In the genomic region with DNA sequence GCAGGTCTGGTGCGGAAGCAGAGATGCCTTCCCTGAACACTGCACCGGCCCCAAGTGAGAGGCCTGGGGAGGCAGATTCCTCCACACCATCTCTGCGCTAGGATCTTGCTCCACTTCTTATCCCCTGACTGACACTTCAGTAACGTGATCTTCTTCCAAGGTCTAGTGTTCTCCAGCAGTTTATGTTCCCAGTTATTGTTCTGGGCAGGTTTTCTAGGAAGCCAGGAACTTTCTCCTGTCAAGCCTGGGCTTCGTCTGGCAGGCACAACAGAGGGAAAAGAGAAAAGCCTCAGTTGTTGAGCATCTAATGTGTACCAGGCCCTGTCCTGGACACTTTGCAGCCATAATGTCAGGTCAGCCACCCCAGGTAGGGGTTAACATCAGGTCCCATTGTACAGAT, we compare ENCODE assay signal across 14 cellular contexts. TPM values are rescaled to one million over a fixed set of nuclear protein-coding genes. Genes with fewer than 3 reads are reported as not detected.
DNase-seq lines count a peak whose midpoint lies in the region; ATAC-seq, FAIRE-seq and TF ChIP-seq lines count a peak whose summit lies in the region.
"Had no signal": no experiment of that assay in that cellular context is flagged by ENCODE, and none has a peak within 500 bp of the region (broad histone marks: within the 10 kb centered on the region; RNA-seq: fewer than 3 reads in every experiment).

No MANE protein-coding gene starts in this region.

- H3K36me3 ChIP-seq in breast epithelium (no peaks in the 10 kb centered on the region), keratinocyte (ENCODE audit: control insufficient read depth in 2 of 2, extremely low read depth in 1 of 2, insufficient read depth in 2 of 2, low read length in 2 of 2) (peaks cover 3 to 4% of the 10 kb centered on the region in 2 experiments), BE2C (no peaks in the 10 kb centered on the region)
- H3K36me3 ChIP-seq: tibial artery had no signal

- ATAC-seq in GM21381 (IDR thresholded peaks at IDR 0.05; ENCODE audit: unreplicated experiment) (no peak), HG03457 (IDR thresholded peaks at IDR 0.05; ENCODE audit: unreplicated experiment) (no peak)
- ATAC-seq: GM23338, left colon had no signal

- DNase-seq in breast epithelium (ENCODE audit: low spot score in 2 of 2), result no peak
- no peak for DNase-seq in MCF 10A (ENCODE audit: unreplicated experiment)
- no peak for DNase-seq in activated T-helper 1 cell treated with anti-CD3 and anti-CD28 coated beads, Interleukin-12 subunit alpha, Interleukin-12 subunit beta, Interleukin-2, Interleukin-4 antibody, amounts not matched to agents 30 ng/mL and 10 ng/mL and 1 ng/mL, durations not matched to agents 14 hours and 24 hours and 36 hours (ENCODE audit: low spot score)
- no peak for DNase-seq in keratinocyte (ENCODE audit: low read depth, low spot score)
- DNase-seq in BE2C, result no peak
- no peak for DNase-seq in NCI-H1417 treated with DMSO at 0.1 percent for 48 hours (lab: John Stamatoyannopoulos, UW)
- DNase-seq: DMS153, hypothalamus, left colon, MV-4-11, tibial artery had no signal

- no peak overlapping the region for H3K27ac Mint-ChIP-seq in MCF 10A (ENCODE audit: low read depth, unreplicated experiment)
- H3K27ac Mint-ChIP-seq in activated T-helper 1 cell treated with anti-CD3 and anti-CD28 coated beads, Interleukin-12 subunit alpha, Interleukin-12 subunit beta, Interleukin-2, Interleukin-4 antibody, amounts not matched to agents 30 ng/mL and 10 ng/mL and 1 ng/mL, durations not matched to agents 14 hours and 24 hours and 36 hours, result peak overlapping the region; percentile 96
- H3K27ac Mint-ChIP-seq: GM23338 had no signal

- no peak for FAIRE-seq in keratinocyte (lab: Jason Lieb, UNC)

- H3K4me3 ChIP-seq in breast epithelium (no peak overlapping the region), keratinocyte (ENCODE audit: control insufficient read depth in 2 of 3, extremely low read depth in 1 of 3, insufficient read depth in 2 of 3, low read depth in 1 of 3, low read length in 3 of 3) (no peak overlapping the region), BE2C (ENCODE audit: low read depth, low read length) (no peak overlapping the region)
- H3K4me3 ChIP-seq: GM23338, tibial artery had no signal

- H3K79me2 ChIP-seq in keratinocyte (ENCODE audit: control insufficient read depth, insufficient read depth, low read length), result peaks cover 67% of the 10 kb centered on the region

- H3K27me3 ChIP-seq in breast epithelium, result no peaks in the 10 kb centered on the region
- H3K27me3 ChIP-seq in keratinocyte (ENCODE audit: control insufficient read depth, extremely low read depth, insufficient read depth, low read length), result no peaks in the 10 kb centered on the region
- no peaks in the 10 kb centered on the region for H3K27me3 ChIP-seq in BE2C
- H3K27me3 ChIP-seq: tibial artery had no signal

- no peak overlapping the region for H3K4me3 Mint-ChIP-seq in MCF 10A (ENCODE audit: unreplicated experiment)
- peak overlapping the region; percentile 31 for H3K4me3 Mint-ChIP-seq in activated T-helper 1 cell treated with anti-CD3 and anti-CD28 coated beads, Interleukin-12 subunit alpha, Interleukin-12 subunit beta, Interleukin-2, Interleukin-4 antibody, amounts not matched to agents 30 ng/mL and 10 ng/mL and 1 ng/mL, durations not matched to agents 14 hours and 24 hours and 36 hours
- H3K4me3 Mint-ChIP-seq: GM23338 had no signal

- no peak overlapping the region for H3K4me2 ChIP-seq in keratinocyte (ENCODE audit: control insufficient read depth, extremely low read depth, insufficient read depth, low read depth, low read length)
- H3K4me2 ChIP-seq: GM23338 had no signal

- H3K4me1 ChIP-seq in breast epithelium (peaks cover 12 to 36% of the 10 kb centered on the region in 2 donors), keratinocyte (ENCODE audit: control insufficient read depth, extremely low read depth, insufficient read depth, low read length) (peaks cover 78% of the 10 kb centered on the region), BE2C (no peaks in the 10 kb centered on the region)

- BruUV-seq in MCF 10A (replicated peaks; lab: Mats Ljungman, UMichigan), result no TSS peak

- POLR2A ChIA-PET in MCF 10A (lab: Yijun Ruan, JAX), result interaction anchor here (3.9 kb wide), 1 partner anchor 11 kb away, joined by 21 read pairs; a partner anchor contains a TSS

- H3K9ac ChIP-seq in keratinocyte (ENCODE audit: control insufficient read depth, extremely low read depth, insufficient read depth, low read length), result no peak overlapping the region

- H3K27me3 Mint-ChIP-seq in MCF 10A (ENCODE audit: insufficient read depth, unreplicated experiment), result no peaks in the 10 kb centered on the region
- H3K27me3 Mint-ChIP-seq in activated T-helper 1 cell treated with anti-CD3 and anti-CD28 coated beads, Interleukin-12 subunit alpha, Interleukin-12 subunit beta, Interleukin-2, Interleukin-4 antibody, amounts not matched to agents 30 ng/mL and 10 ng/mL and 1 ng/mL, durations not matched to agents 14 hours and 24 hours and 36 hours (ENCODE audit: insufficient read depth), result no peaks in the 10 kb centered on the region

- intact Hi-C loops in breast epithelium (cut with DNase I; ENCODE audit: low total_unique reads), result no loop called here
- intact Hi-C loops in MCF 10A (cut with micrococcal nuclease), result no loop called here
- intact Hi-C loops in activated T-helper 1 cell treated with anti-CD3 and anti-CD28 coated beads, Interleukin-12 subunit alpha, Interleukin-12 subunit beta, Interleukin-2, Interleukin-4 antibody, amounts not matched to agents 30 ng/mL and 10 ng/mL and 1 ng/mL, durations not matched to agents 14 hours and 24 hours and 36 hours (cut with micrococcal nuclease), result loop anchor here (1.0 to 2.0 kb wide), 2 partner anchors 11 to 287 kb away; a partner anchor contains a TSS

- dilution Hi-C loops in keratinocyte (cut with MboI; ENCODE audit: extremely low pct_ligation_motif_present, low sequenced_read_pairs), result no loop called here

- CTCF ChIA-PET in MCF 10A (lab: Yijun Ruan, JAX), result interaction anchor here (0.6 to 1.1 kb wide), 2 partner anchors 14 to 21 kb away, joined by 4 to 5 read pairs; no protein-coding TSS in a partner anchor

- no peaks in the 10 kb centered on the region for H3K9me3 Mint-ChIP-seq in MCF 10A (ENCODE audit: unreplicated experiment)
- H3K9me3 Mint-ChIP-seq in activated T-helper 1 cell treated with anti-CD3 and anti-CD28 coated beads, Interleukin-12 subunit alpha, Interleukin-12 subunit beta, Interleukin-2, Interleukin-4 antibody, amounts not matched to agents 30 ng/mL and 10 ng/mL and 1 ng/mL, durations not matched to agents 14 hours and 24 hours and 36 hours, result no peaks in the 10 kb centered on the region
- H3K9me3 Mint-ChIP-seq: GM23338 had no signal

- TF ChIP-seq POLR2A in breast epithelium (IDR thresholded peaks at IDR 0.05), result no peak

- no peak overlapping the region for H2AFZ ChIP-seq in keratinocyte (ENCODE audit: control insufficient read depth, low read length)
- H2AFZ ChIP-seq: GM23338 had no signal

- H3K9me3 ChIP-seq in breast epithelium (no peaks in the 10 kb centered on the region), keratinocyte (ENCODE audit: control insufficient read depth, low read depth, low read length) (no peaks in the 10 kb centered on the region), BE2C (no peaks in the 10 kb centered on the region)
- H3K9me3 ChIP-seq: tibial artery had no signal

- H4K20me1 ChIP-seq in keratinocyte (ENCODE audit: control insufficient read depth, extremely low read depth, insufficient read depth, low read length), result no peaks in the 10 kb centered on the region

- no peaks in the 10 kb centered on the region for H3K9me1 ChIP-seq in keratinocyte (ENCODE audit: control insufficient read depth, extremely low read depth, insufficient read depth, low read length)

- peaks cover 23% of the 10 kb centered on the region for H3K4me1 Mint-ChIP-seq in MCF 10A (ENCODE audit: insufficient read depth, unreplicated experiment)
- peaks cover 85% of the 10 kb centered on the region for H3K4me1 Mint-ChIP-seq in activated T-helper 1 cell treated with anti-CD3 and anti-CD28 coated beads, Interleukin-12 subunit alpha, Interleukin-12 subunit beta, Interleukin-2, Interleukin-4 antibody, amounts not matched to agents 30 ng/mL and 10 ng/mL and 1 ng/mL, durations not matched to agents 14 hours and 24 hours and 36 hours (ENCODE audit: low read depth)

- H3K27ac ChIP-seq in breast epithelium, result peak overlapping the region; percentile 88 to 90
- H3K27ac ChIP-seq in keratinocyte (ENCODE audit: control insufficient read depth, insufficient read depth, low read length), result peak overlapping the region; percentile 10
- H3K27ac ChIP-seq: tibial artery had no signal

- TF ChIP-seq CTCF in breast epithelium (IDR thresholded peaks at IDR 0.05) (no peak), MCF 10A (IDR thresholded peaks at IDR 0.05; ENCODE audit: unreplicated experiment) (no peak), keratinocyte (optimal IDR thresholded peaks at IDR 0.05 in 1 of 3, IDR thresholded peaks at IDR 0.05 in 1 of 3, conservative IDR thresholded peaks at IDR 0.05 in 1 of 3; ENCODE audit: extremely low read depth in 1 of 3, insufficient read depth in 2 of 3, low read length in 3 of 3) (no peak), BE2C (IDR thresholded peaks at IDR 0.05; ENCODE audit: low read depth, low read length) (no peak)

- H3K36me3 Mint-ChIP-seq in MCF 10A (ENCODE audit: insufficient read depth, unreplicated experiment), result peaks cover 5% of the 10 kb centered on the region
- H3K36me3 Mint-ChIP-seq in activated T-helper 1 cell treated with anti-CD3 and anti-CD28 coated beads, Interleukin-12 subunit alpha, Interleukin-12 subunit beta, Interleukin-2, Interleukin-4 antibody, amounts not matched to agents 30 ng/mL and 10 ng/mL and 1 ng/mL, durations not matched to agents 14 hours and 24 hours and 36 hours (ENCODE audit: low read depth), result peaks cover 70% of the 10 kb centered on the region

RNA-seq across cellular contexts. Expression of a gene that starts 10.5 kb away (rescaled TPM):
- 10 to 100 TPM; 12.0 to 40.4 (median 38.0) TPM for total RNA-seq in breast epithelium
- 50.9 and 114 TPM in 2 replicates for total RNA-seq in MCF 10A (2022)
- total RNA-seq in activated T-helper 1 cell treated with anti-CD3 and anti-CD28 coated beads, Interleukin-12 subunit alpha, Interleukin-12 subunit beta, Interleukin-2, Interleukin-4 antibody, amounts not matched to agents 30 ng/mL and 10 ng/mL and 1 ng/mL, durations not matched to agents 14 hours and 24 hours and 36 hours, result 499 and 500 TPM in 2 replicates
- polyA plus RNA-seq in keratinocyte, result 118 to 209 TPM (median 204 TPM) in 3 replicates
- polyA plus RNA-seq in keratinocyte (2011; ENCODE audit: low read depth), result 32.3 TPM
- 54.2 and 96.1 TPM in 2 replicates for polyA plus RNA-seq in keratinocyte (2011; cell fraction: cytosol; rRNA removed)
- 291 and 302 TPM in 2 replicates for polyA plus RNA-seq in keratinocyte (2011; cell fraction: nucleus; rRNA removed)
- polyA plus RNA-seq in keratinocyte (2012; ENCODE audit: low replicate concordance), result 102 and 180 TPM in 2 replicates
- 136 to 381 TPM (median 165 TPM) in 3 replicates for polyA minus RNA-seq in keratinocyte
- polyA minus RNA-seq in keratinocyte (2011; cell fraction: cytosol; rRNA and poly(A)+ RNA removed), result 148 TPM
- 171 and 244 TPM in 2 replicates for polyA minus RNA-seq in keratinocyte (2011; cell fraction: nucleus; rRNA and poly(A)+ RNA removed)
- polyA plus RNA-seq in BE2C (2012; ENCODE audit: insufficient read depth, insufficient read length, low read depth), result 1.3 TPM
